Comparison of ENCODE assay signal across 22 cellular contexts in the genomic region with DNA sequence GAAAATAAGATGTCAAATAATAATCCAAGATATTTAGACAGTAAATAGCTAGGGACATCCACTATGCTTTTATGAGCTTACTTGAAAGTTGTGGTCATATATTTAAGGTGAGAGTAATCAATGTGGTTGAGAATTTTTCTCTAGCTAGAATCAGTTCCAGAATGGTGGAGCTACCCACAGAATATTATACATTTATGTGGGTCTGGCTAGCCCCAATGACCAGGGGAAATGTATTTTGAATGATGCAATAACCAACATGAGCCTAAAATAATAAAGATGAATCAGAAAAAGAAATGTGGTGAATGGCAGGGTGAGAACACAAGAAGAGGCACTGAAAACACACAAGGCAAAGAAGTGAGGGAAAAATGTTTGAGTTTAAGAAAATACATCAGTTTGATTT.
"Had no signal": no experiment of that assay in that cellular context is flagged by ENCODE, and none has a peak within 500 bp of the region (broad histone marks: within the 10 kb centered on the region; RNA-seq: fewer than 3 reads in every experiment).

No MANE protein-coding gene starts in this region.

- DNase-seq: activated CD4-positive, alpha-beta T cell treated with anti-CD3 and anti-CD28 coated beads for 48 hours; activated CD4-positive, CD25-positive, alpha-beta regulatory T cell; activated CD8-positive, alpha-beta T cell treated with anti-CD3 and anti-CD28 coated beads for 36 hours; activated naive CD4-positive, alpha-beta T cell treated with anti-CD3 and anti-CD28 coated beads, Interleukin-2, amount 50 U/mL, for 16 hours; activated T-cell treated with anti-CD3 and anti-CD28 coated beads, Interleukin-2, amount 50 U/mL, for 4 hours; effector memory CD8-positive, alpha-beta T cell; esophagus squamous epithelium; hypothalamus; kidney; left lung; midbrain; nephron progenitor cell; occipital lobe; posterior cingulate gyrus; stimulated activated CD4-positive, alpha-beta T cell treated with anti-CD3 and anti-CD28 coated beads, Interleukin-12 subunit alpha, Interleukin-12 subunit beta, amount 100 ng/mL, for 4 hours; stimulated activated CD4-positive, alpha-beta T cell treated with anti-CD3 and anti-CD28 coated beads, Interleukin-1b, Interleukin-23, amount 100 ng/mL, for 48 hours; stimulated activated CD8-positive, alpha-beta memory T cell treated with anti-CD3 and anti-CD28 coated beads, Interleukin-4, amount 100 ng/mL, for 48 hours; stimulated activated naive CD4-positive, alpha-beta T cell; T-helper 1 cell; T1000; thyroid gland had no signal

- H3K27me3 ChIP-seq: ascending aorta, esophagus squamous epithelium, left lung, thyroid gland had no signal

- H3K4me1 ChIP-seq: ascending aorta, esophagus squamous epithelium, left lung had no signal

- ATAC-seq: activated CD8-positive, alpha-beta T cell treated with anti-CD3 and anti-CD28 coated beads for 36 hours; activated T-cell treated with anti-CD3 and anti-CD28 coated beads, Interleukin-2, amount 50 U/mL, for 4 hours; effector memory CD8-positive, alpha-beta T cell; left lung had no signal

- H3K4me3 ChIP-seq: ascending aorta, esophagus squamous epithelium, left lung, thyroid gland had no signal

- H3K27ac ChIP-seq: ascending aorta, esophagus squamous epithelium, left lung, thyroid gland had no signal

- H3K36me3 ChIP-seq: ascending aorta, esophagus squamous epithelium, left lung, thyroid gland had no signal

- H3K9me3 ChIP-seq: thyroid gland had no signal
